ENCODE assay signal across 1 cellular context in genomic region chr17:393806-394717, GRCh38.
A peak's percentile ranks its signal among the peaks of the same experiment; 100 is the strongest.
TF ChIP-seq lines count a peak whose summit lies in the region.

No MANE protein-coding gene starts in this region.

TF ChIP-seq in HepG2, 621 proteins besides CTCF, POLR2A, EP300 and RAD21 (continued from another document and continues in another):
- no peak for TF ChIP-seq DZIP1 (CRISPR knock-in tag; IDR thresholded peaks at IDR 0.05)
- peak; percentile 62; the same call in 1 of the 2 replicates for TF ChIP-seq TFAP4 (IDR thresholded peaks at IDR 0.05; ENCODE audit: borderline replicate concordance, low read depth)
- TF ChIP-seq ARHGAP35 (CRISPR knock-in tag; IDR thresholded peaks at IDR 0.05; ENCODE audit: borderline replicate concordance), result no peak
- TF ChIP-seq NFRKB (IDR thresholded peaks at IDR 0.05), result no peak
- TF ChIP-seq IKZF4 (CRISPR knock-in tag; IDR thresholded peaks at IDR 0.05; ENCODE audit: borderline replicate concordance, low read depth, not compliant biosample characterization), result no peak
- TF ChIP-seq HDAC2 (CRISPR knock-in tag; IDR thresholded peaks at IDR 0.05), result peak; percentile 70
- TF ChIP-seq RBFOX2 (IDR thresholded peaks at IDR 0.05; ENCODE audit: low read depth, low read length), result no peak
- TF ChIP-seq MAZ (IDR thresholded peaks at IDR 0.05; ENCODE audit: borderline replicate concordance, low read depth, low read length), result no peak
- no peak for TF ChIP-seq MAZ (CRISPR knock-in tag; IDR thresholded peaks at IDR 0.05; ENCODE audit: low read depth)
- TF ChIP-seq ZKSCAN8 (CRISPR knock-in tag; IDR thresholded peaks at IDR 0.05; ENCODE audit: borderline replicate concordance), result 0 out of 2 replicates have a peak, but pooled peaks have one; percentile 60
- TF ChIP-seq SP2 (CRISPR knock-in tag; IDR thresholded peaks at IDR 0.05), result no peak
- TF ChIP-seq HBP1 (CRISPR knock-in tag; IDR thresholded peaks at IDR 0.05; ENCODE audit: low read depth), result no peak
- TF ChIP-seq ZNF205 (CRISPR knock-in tag; IDR thresholded peaks at IDR 0.05), result peak; percentile 61; the same call in 1 of the 2 replicates
- peak; percentile 95 for TF ChIP-seq MED1 (CRISPR knock-in tag; IDR thresholded peaks at IDR 0.05)
- no peak for TF ChIP-seq RNF219 (CRISPR knock-in tag; IDR thresholded peaks at IDR 0.05)
- no peak for TF ChIP-seq HNRNPUL1 (IDR thresholded peaks at IDR 0.05; ENCODE audit: low read depth, low read length)
- TF ChIP-seq ZBED4 (CRISPR knock-in tag; IDR thresholded peaks at IDR 0.05; ENCODE audit: borderline replicate concordance), result no peak
- TF ChIP-seq SOX13 (IDR thresholded peaks at IDR 0.05), result no peak
- TF ChIP-seq SOX13 (CRISPR knock-in tag; conservative IDR thresholded peaks at IDR 0.05 in 1 of 2, IDR thresholded peaks at IDR 0.05 in 1 of 2), result peak in 1 of 2 experiments; percentile 66; a peak in 2 of 4 replicates
- peak; percentile 92 for TF ChIP-seq IRF2 (CRISPR knock-in tag; IDR thresholded peaks at IDR 0.05)
- peak; percentile 34; the same call in 1 of the 2 replicates for TF ChIP-seq RERE (CRISPR knock-in tag; IDR thresholded peaks at IDR 0.05; ENCODE audit: low read depth)
- no peak for TF ChIP-seq ATM (IDR thresholded peaks at IDR 0.05; ENCODE audit: borderline replicate concordance)
- no peak for TF ChIP-seq NCOA1 (CRISPR knock-in tag; IDR thresholded peaks at IDR 0.05)
- TF ChIP-seq SMC3 (IDR thresholded peaks at IDR 0.05; ENCODE audit: low read length), result no peak
- no peak for TF ChIP-seq ZNF326 (CRISPR knock-in tag; IDR thresholded peaks at IDR 0.05; ENCODE audit: borderline replicate concordance)
- TF ChIP-seq DBP (CRISPR knock-in tag; IDR thresholded peaks at IDR 0.05; ENCODE audit: not compliant biosample characterization), result no peak
- TF ChIP-seq SSRP1 (CRISPR knock-in tag; IDR thresholded peaks at IDR 0.05), result no peak
- no peak for TF ChIP-seq THAP7 (CRISPR knock-in tag; IDR thresholded peaks at IDR 0.05)
- TF ChIP-seq ZBTB42 (CRISPR knock-in tag; IDR thresholded peaks at IDR 0.05), result no peak
- no peak for TF ChIP-seq HNRNPL (IDR thresholded peaks at IDR 0.05; ENCODE audit: low read depth, low read length)
- TF ChIP-seq ZNF563 (CRISPR knock-in tag; IDR thresholded peaks at IDR 0.05), result peak; percentile 26
- no peak for TF ChIP-seq GMEB2 (CRISPR knock-in tag; IDR thresholded peaks at IDR 0.05; ENCODE audit: low read depth)
- no peak for TF ChIP-seq ZFP62 (CRISPR knock-in tag; IDR thresholded peaks at IDR 0.05)
- no peak for TF ChIP-seq MAF1 (CRISPR knock-in tag; IDR thresholded peaks at IDR 0.05; ENCODE audit: borderline replicate concordance)
- no peak for TF ChIP-seq SRSF9 (IDR thresholded peaks at IDR 0.05; ENCODE audit: borderline replicate concordance, insufficient read depth, low read depth, low read length, poor library complexity, severe bottlenecking)
- TF ChIP-seq IRX3 (CRISPR knock-in tag; IDR thresholded peaks at IDR 0.05; ENCODE audit: borderline replicate concordance, low read depth), result no peak
